In the genomic region with DNA sequence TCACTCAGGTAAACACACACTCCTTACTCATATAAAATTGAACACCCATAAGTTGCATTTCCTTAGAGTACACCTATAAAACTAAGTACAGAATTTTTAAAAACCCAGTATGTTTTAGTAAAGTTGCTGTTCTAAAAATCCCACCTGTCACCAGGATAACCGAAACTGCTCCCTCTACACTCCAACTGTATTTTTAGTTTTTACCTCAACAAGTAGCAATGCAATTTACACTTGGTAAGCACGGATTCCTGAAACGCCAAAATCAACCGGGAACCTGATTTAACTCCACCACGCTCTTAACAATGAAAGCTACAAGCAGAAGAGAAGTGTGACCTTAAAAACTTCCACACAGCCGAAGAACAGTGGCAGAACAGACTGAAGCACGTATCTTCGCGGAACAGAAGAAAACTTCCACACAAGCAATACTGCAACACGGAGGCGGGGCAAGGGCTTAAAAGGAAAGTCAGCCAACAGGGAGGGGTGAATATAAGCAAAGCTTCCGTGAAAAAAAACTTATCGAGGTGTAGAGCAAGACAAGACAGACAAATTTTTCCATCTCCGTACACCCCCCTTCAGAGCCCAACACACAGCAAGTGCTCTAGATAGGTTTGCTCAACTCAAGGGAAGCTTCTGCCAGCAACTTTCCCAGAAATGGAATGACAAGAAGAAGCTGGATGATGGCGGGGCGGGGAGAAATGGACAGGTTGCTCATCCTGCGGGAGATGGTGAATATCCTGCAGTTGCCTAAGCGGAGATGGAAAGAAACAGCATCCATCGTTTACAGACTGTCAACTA, we compare ENCODE assay signal across 8 cellular contexts. TPM values are rescaled to one million over a fixed set of nuclear protein-coding genes. Genes with fewer than 3 reads are reported as not detected.
DNase-seq lines count a peak whose midpoint lies in the region; ATAC-seq and TF ChIP-seq lines count a peak whose summit lies in the region.

No MANE protein-coding gene starts in this region.

- peak overlapping the region; percentile 84 for H3K27ac Mint-ChIP-seq in activated CD4-positive, alpha-beta T cell treated with anti-CD3 and anti-CD28 coated beads, Interleukin-2, amount 10 ng/mL, durations not matched to agents 24 days and 14 days

- peak overlapping the region; percentile 86 for H3K27ac ChIP-seq in lower lobe of right lung

- H3K4me3 Mint-ChIP-seq in activated CD4-positive, alpha-beta T cell treated with anti-CD3 and anti-CD28 coated beads, Interleukin-2, amount 10 ng/mL, durations not matched to agents 24 days and 14 days: peak overlapping the region; percentile 95

- peak overlapping the region; percentile 92 for H3K9ac ChIP-seq in ES-I3 (ENCODE audit: low read depth, low read length)

- TF ChIP-seq CTCF in lower lobe of right lung (IDR thresholded peaks at IDR 0.05): no peak

- no peaks in the 10 kb centered on the region for H3K9me3 ChIP-seq in ES-I3 (ENCODE audit: control insufficient read depth, insufficient read depth, low read length)
- no peaks in the 10 kb centered on the region for H3K9me3 ChIP-seq in lower lobe of right lung

- H3K27me3 Mint-ChIP-seq in activated CD4-positive, alpha-beta T cell treated with anti-CD3 and anti-CD28 coated beads, Interleukin-2, amount 10 ng/mL, durations not matched to agents 24 days and 14 days: peaks cover 3% of the 10 kb centered on the region

- intact Hi-C loops in activated CD4-positive, alpha-beta T cell treated with anti-CD3 and anti-CD28 coated beads, Interleukin-2, amount 10 ng/mL, durations not matched to agents 24 days and 14 days (cut with micrococcal nuclease): loop anchor here (1.0 to 5.0 kb wide), 4 partner anchors 20 to 92 kb away; partner anchors contain the start of genes DDX27 and ZNFX1
- intact Hi-C loops in lower lobe of right lung (cut with DNase I): no loop called here

- DNase-seq in M059J (ENCODE audit: low read depth): peak; percentile 71
- DNase-seq in activated CD4-positive, alpha-beta T cell treated with anti-CD3 and anti-CD28 coated beads, Interleukin-2, amount 10 ng/mL, durations not matched to agents 24 days and 14 days: peak; percentile 91
- DNase-seq in dedifferentiated amniotic fluid mesenchymal stem cell (ENCODE audit: extremely low spot score): peak; percentile 45
- DNase-seq in lower lobe of right lung: peak; percentile 64
- peak; percentile 37 to 58 (median 55) for DNase-seq in stimulated activated CD4-positive, alpha-beta T cell treated with anti-CD3 and anti-CD28 coated beads, TNF-alpha, amount 100 ng/mL, for 4 hours (ENCODE audit: low read depth in 3 of 3)
- no peak for DNase-seq in NCI-H1930 (lab: John Stamatoyannopoulos, UW)

- H3K36me3 ChIP-seq in ES-I3 (ENCODE audit: insufficient read depth, low read length) (no peaks in the 10 kb centered on the region), lower lobe of right lung (peaks cover 6% of the 10 kb centered on the region)

- H3K4me1 ChIP-seq in ES-I3 (ENCODE audit: insufficient read depth, low read length): no peaks in the 10 kb centered on the region
- peaks cover 38% of the 10 kb centered on the region for H3K4me1 ChIP-seq in lower lobe of right lung

- H3K36me3 Mint-ChIP-seq in activated CD4-positive, alpha-beta T cell treated with anti-CD3 and anti-CD28 coated beads, Interleukin-2, amount 10 ng/mL, durations not matched to agents 24 days and 14 days (ENCODE audit: low read depth): peaks cover 22% of the 10 kb centered on the region

- ATAC-seq in lower lobe of right lung: peak; percentile 16 to 47
- ATAC-seq in HG03457 (IDR thresholded peaks at IDR 0.05; ENCODE audit: unreplicated experiment): no peak

- peak overlapping the region; percentile 78 for H3K4me3 ChIP-seq in lower lobe of right lung

- peaks cover 46% of the 10 kb centered on the region for H3K4me1 Mint-ChIP-seq in activated CD4-positive, alpha-beta T cell treated with anti-CD3 and anti-CD28 coated beads, Interleukin-2, amount 10 ng/mL, durations not matched to agents 24 days and 14 days

- no peaks in the 10 kb centered on the region for H3K27me3 ChIP-seq in lower lobe of right lung (ENCODE audit: low read depth)

- H3K9me3 Mint-ChIP-seq in activated CD4-positive, alpha-beta T cell treated with anti-CD3 and anti-CD28 coated beads, Interleukin-2, amount 10 ng/mL, durations not matched to agents 24 days and 14 days: no peaks in the 10 kb centered on the region

RNA-seq across cellular contexts. Expression of gene STAU1, which starts 1.4 kb away (rescaled TPM):
- 81.4 and 125 TPM in 2 replicates for total RNA-seq in M059J (2014; rRNA removed; shearing (Covaris generic))
- total RNA-seq in activated CD4-positive, alpha-beta T cell treated with anti-CD3 and anti-CD28 coated beads, Interleukin-2, amount 10 ng/mL, durations not matched to agents 24 days and 14 days: 73.5 and 73.7 TPM in 2 replicates
- total RNA-seq in lower lobe of right lung: 73.5 TPM

RNA-seq across cellular contexts. Expression of gene DDX27, which starts 32.5 kb away (rescaled TPM):
- total RNA-seq in M059J (2014; rRNA removed; shearing (Covaris generic)): 44.2 and 65.4 TPM in 2 replicates
- total RNA-seq in activated CD4-positive, alpha-beta T cell treated with anti-CD3 and anti-CD28 coated beads, Interleukin-2, amount 10 ng/mL, durations not matched to agents 24 days and 14 days: 56.5 and 56.9 TPM in 2 replicates
- total RNA-seq in lower lobe of right lung: 27.8 TPM

Comparison
In these comparisons a context has a peak if more than half of its experiments do, and no peak if none do; other contexts are left out.
1. DNase-seq: peak in M059J (single experiment), activated CD4-positive, alpha-beta T cell treated with anti-CD3 and anti-CD28 coated beads, Interleukin-2, amount 10 ng/mL, durations not matched to agents 24 days and 14 days (single experiment), dedifferentiated amniotic fluid mesenchymal stem cell (single experiment), lower lobe of right lung (single experiment) and stimulated activated CD4-positive, alpha-beta T cell treated with anti-CD3 and anti-CD28 coated beads, TNF-alpha, amount 100 ng/mL, for 4 hours (3 of 3); none in NCI-H1930 (0 of 2).